Comparison of ENCODE assay signal across 1 cellular context in genomic region chr1:228918335-228918734, GRCh38.
A peak's percentile ranks its signal among the peaks of the same experiment; 100 is the strongest.
TF ChIP-seq lines count a peak whose summit lies in the region.

No MANE protein-coding gene starts in this region.

TF ChIP-seq in HepG2, 621 proteins besides CTCF, POLR2A, EP300 and RAD21 (continued from another document and continues in another):
- TF ChIP-seq ZSCAN5A (CRISPR knock-in tag; IDR thresholded peaks at IDR 0.05; ENCODE audit: borderline replicate concordance): no peak
- TF ChIP-seq GPBP1L1 (CRISPR knock-in tag; IDR thresholded peaks at IDR 0.05): no peak
- TF ChIP-seq, protein P1, sequence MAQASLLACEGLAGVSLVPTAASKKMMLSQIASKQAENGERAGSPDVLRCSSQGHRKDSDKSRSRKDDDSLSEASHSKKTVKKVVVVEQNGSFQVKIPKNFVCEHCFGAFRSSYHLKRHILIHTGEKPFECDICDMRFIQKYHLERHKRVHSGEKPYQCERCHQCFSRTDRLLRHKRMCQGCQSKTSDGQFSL (CRISPR knock-in tag; IDR thresholded peaks at IDR 0.05): no peak
- TF ChIP-seq, protein P2, sequence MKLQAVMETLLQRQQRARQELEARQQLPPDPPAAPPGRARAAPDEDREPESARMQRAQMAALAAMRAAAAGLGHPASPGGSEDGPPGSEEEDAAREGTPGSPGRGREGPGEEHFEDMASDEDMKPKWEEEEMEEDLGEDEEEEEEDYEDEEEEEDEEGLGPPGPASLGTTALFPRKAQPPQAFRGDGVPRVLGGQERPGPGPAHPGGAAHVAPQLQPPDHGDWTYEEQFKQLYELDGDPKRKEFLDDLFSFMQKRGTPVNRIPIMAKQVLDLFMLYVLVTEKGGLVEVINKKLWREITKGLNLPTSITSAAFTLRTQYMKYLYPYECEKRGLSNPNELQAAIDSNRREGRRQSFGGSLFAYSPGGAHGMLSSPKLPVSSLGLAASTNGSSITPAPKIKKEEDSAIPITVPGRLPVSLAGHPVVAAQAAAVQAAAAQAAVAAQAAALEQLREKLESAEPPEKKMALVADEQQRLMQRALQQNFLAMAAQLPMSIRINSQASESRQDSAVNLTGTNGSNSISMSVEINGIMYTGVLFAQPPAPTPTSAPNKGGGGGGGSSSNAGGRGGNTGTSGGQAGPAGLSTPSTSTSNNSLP (IDR thresholded peaks at IDR 0.05; ENCODE audit: low read depth, low read length): no peak
- TF ChIP-seq GABPB1 (CRISPR knock-in tag; IDR thresholded peaks at IDR 0.05): no peak
- TF ChIP-seq, protein P3, sequence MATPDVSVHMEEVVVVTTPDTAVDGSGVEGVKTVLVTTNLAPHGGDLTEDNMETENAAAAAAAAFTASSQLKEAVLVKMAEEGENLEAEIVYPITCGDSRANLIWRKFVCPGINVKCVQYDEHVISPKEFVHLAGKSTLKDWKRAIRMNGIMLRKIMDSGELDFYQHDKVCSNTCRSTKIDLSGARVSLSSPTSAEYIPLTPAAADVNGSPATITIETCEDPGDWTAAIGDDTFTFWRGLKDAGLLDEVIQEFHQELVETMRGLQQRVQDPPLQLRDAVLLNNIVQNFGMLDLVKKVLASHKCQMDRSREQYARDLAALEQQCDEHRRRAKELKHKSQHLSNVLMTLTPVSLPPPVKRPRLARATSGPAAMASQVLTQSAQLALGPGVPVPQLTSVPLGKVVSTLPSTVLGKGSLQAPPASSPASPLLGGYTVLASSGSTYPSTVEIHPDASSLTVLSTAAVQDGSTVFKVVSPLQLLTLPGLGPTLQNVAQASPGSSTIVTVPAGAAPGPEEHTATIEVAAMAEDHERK (CRISPR knock-in tag; IDR thresholded peaks at IDR 0.05; ENCODE audit: low read depth): no peak
- TF ChIP-seq ZSCAN12 (CRISPR knock-in tag; IDR thresholded peaks at IDR 0.05): no peak
- TF ChIP-seq ZNF839 (CRISPR knock-in tag; IDR thresholded peaks at IDR 0.05; ENCODE audit: borderline replicate concordance): no peak
- TF ChIP-seq, protein P4, sequence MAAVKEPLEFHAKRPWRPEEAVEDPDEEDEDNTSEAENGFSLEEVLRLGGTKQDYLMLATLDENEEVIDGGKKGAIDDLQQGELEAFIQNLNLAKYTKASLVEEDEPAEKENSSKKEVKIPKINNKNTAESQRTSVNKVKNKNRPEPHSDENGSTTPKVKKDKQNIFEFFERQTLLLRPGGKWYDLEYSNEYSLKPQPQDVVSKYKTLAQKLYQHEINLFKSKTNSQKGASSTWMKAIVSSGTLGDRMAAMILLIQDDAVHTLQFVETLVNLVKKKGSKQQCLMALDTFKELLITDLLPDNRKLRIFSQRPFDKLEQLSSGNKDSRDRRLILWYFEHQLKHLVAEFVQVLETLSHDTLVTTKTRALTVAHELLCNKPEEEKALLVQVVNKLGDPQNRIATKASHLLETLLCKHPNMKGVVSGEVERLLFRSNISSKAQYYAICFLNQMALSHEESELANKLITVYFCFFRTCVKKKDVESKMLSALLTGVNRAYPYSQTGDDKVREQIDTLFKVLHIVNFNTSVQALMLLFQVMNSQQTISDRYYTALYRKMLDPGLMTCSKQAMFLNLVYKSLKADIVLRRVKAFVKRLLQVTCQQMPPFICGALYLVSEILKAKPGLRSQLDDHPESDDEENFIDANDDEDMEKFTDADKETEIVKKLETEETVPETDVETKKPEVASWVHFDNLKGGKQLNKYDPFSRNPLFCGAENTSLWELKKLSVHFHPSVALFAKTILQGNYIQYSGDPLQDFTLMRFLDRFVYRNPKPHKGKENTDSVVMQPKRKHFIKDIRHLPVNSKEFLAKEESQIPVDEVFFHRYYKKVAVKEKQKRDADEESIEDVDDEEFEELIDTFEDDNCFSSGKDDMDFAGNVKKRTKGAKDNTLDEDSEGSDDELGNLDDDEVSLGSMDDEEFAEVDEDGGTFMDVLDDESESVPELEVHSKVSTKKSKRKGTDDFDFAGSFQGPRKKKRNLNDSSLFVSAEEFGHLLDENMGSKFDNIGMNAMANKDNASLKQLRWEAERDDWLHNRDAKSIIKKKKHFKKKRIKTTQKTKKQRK (IDR thresholded peaks at IDR 0.05; ENCODE audit: low read length): no peak
- TF ChIP-seq HOXA3 (CRISPR knock-in tag; IDR thresholded peaks at IDR 0.05): peak; percentile 47; the same call in 1 of the 2 replicates
- TF ChIP-seq ZFY (CRISPR knock-in tag; IDR thresholded peaks at IDR 0.05): peak; percentile 36; the same call in 1 of the 2 replicates
- 0 out of 2 replicates have a peak, but pooled peaks have one; percentile 25 for TF ChIP-seq MEF2D (CRISPR knock-in tag; IDR thresholded peaks at IDR 0.05)
- TF ChIP-seq ZMYM4 (CRISPR knock-in tag; IDR thresholded peaks at IDR 0.05): peak; percentile 78
- TF ChIP-seq ZNF20 (CRISPR knock-in tag; IDR thresholded peaks at IDR 0.05): no peak
- TF ChIP-seq, protein P5, sequence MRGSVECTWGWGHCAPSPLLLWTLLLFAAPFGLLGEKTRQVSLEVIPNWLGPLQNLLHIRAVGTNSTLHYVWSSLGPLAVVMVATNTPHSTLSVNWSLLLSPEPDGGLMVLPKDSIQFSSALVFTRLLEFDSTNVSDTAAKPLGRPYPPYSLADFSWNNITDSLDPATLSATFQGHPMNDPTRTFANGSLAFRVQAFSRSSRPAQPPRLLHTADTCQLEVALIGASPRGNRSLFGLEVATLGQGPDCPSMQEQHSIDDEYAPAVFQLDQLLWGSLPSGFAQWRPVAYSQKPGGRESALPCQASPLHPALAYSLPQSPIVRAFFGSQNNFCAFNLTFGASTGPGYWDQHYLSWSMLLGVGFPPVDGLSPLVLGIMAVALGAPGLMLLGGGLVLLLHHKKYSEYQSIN (CRISPR knock-in tag; IDR thresholded peaks at IDR 0.05; ENCODE audit: borderline replicate concordance): no peak
- TF ChIP-seq ETS1 (CRISPR knock-in tag; IDR thresholded peaks at IDR 0.05): no peak
- no peak for TF ChIP-seq CHD4 (IDR thresholded peaks at IDR 0.05; ENCODE audit: borderline replicate concordance, low read length)
- TF ChIP-seq SRSF1 (optimal IDR thresholded peaks at IDR 0.05; ENCODE audit: low read depth, low read length): no peak
- no peak for TF ChIP-seq MTF1 (CRISPR knock-in tag; IDR thresholded peaks at IDR 0.05)
- TF ChIP-seq, protein P6, sequence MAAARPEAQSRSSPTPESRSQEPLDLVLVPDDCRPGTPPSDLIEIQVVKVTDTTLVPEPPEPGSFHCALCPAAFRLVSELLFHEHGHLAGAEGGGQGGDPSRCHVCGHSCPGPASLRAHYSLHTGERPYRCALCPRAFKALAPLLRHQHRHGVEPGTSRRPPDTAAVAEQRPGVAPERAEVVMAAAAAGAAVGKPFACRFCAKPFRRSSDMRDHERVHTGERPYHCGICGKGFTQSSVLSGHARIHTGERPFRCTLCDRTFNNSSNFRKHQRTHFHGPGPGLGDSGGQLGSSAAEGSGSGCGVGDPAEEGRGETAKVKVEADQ (CRISPR knock-in tag; IDR thresholded peaks at IDR 0.05; ENCODE audit: borderline replicate concordance): no peak
- peak; percentile 23; the same call in 1 of the 2 replicates for TF ChIP-seq RXRA (CRISPR knock-in tag; IDR thresholded peaks at IDR 0.05)
- TF ChIP-seq ISX (CRISPR knock-in tag; conservative IDR thresholded peaks at IDR 0.05): no peak
- TF ChIP-seq, protein P7, sequence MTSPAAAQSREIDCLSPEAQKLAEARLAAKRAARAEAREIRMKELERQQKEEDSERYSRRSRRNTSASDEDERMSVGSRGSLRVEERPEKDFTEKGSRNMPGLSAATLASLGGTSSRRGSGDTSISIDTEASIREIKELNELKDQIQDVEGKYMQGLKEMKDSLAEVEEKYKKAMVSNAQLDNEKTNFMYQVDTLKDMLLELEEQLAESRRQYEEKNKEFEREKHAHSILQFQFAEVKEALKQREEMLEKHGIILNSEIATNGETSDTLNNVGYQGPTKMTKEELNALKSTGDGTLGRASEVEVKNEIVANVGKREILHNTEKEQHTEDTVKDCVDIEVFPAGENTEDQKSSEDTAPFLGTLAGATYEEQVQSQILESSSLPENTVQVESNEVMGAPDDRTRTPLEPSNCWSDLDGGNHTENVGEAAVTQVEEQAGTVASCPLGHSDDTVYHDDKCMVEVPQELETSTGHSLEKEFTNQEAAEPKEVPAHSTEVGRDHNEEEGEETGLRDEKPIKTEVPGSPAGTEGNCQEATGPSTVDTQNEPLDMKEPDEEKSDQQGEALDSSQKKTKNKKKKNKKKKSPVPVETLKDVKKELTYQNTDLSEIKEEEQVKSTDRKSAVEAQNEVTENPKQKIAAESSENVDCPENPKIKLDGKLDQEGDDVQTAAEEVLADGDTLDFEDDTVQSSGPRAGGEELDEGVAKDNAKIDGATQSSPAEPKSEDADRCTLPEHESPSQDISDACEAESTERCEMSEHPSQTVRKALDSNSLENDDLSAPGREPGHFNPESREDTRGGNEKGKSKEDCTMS (CRISPR knock-in tag; conservative IDR thresholded peaks at IDR 0.05): no peak
- TF ChIP-seq, protein P8, sequence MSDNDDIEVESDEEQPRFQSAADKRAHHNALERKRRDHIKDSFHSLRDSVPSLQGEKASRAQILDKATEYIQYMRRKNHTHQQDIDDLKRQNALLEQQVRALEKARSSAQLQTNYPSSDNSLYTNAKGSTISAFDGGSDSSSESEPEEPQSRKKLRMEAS (IDR thresholded peaks at IDR 0.05): peak; percentile 63
- TF ChIP-seq IKZF1 (IDR thresholded peaks at IDR 0.05): no peak
- TF ChIP-seq ZNF775 (CRISPR knock-in tag; IDR thresholded peaks at IDR 0.05; ENCODE audit: borderline replicate concordance): no peak
- no peak for TF ChIP-seq ZNF205 (CRISPR knock-in tag; IDR thresholded peaks at IDR 0.05)
- no peak for TF ChIP-seq ZBED4 (CRISPR knock-in tag; IDR thresholded peaks at IDR 0.05; ENCODE audit: borderline replicate concordance)
- no peak for TF ChIP-seq POLR2G (IDR thresholded peaks at IDR 0.05; ENCODE audit: low read depth, low read length)
- no peak for TF ChIP-seq ZNF678 (CRISPR knock-in tag; IDR thresholded peaks at IDR 0.05)
- TF ChIP-seq SMARCC2 (IDR thresholded peaks at IDR 0.05): no peak
- TF ChIP-seq IKZF4 (CRISPR knock-in tag; IDR thresholded peaks at IDR 0.05; ENCODE audit: borderline replicate concordance, low read depth, not compliant biosample characterization): no peak
- TF ChIP-seq, protein P9, sequence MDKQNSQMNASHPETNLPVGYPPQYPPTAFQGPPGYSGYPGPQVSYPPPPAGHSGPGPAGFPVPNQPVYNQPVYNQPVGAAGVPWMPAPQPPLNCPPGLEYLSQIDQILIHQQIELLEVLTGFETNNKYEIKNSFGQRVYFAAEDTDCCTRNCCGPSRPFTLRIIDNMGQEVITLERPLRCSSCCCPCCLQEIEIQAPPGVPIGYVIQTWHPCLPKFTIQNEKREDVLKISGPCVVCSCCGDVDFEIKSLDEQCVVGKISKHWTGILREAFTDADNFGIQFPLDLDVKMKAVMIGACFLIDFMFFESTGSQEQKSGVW (CRISPR knock-in tag; IDR thresholded peaks at IDR 0.05; ENCODE audit: borderline replicate concordance): no peak
